In the genomic region with DNA sequence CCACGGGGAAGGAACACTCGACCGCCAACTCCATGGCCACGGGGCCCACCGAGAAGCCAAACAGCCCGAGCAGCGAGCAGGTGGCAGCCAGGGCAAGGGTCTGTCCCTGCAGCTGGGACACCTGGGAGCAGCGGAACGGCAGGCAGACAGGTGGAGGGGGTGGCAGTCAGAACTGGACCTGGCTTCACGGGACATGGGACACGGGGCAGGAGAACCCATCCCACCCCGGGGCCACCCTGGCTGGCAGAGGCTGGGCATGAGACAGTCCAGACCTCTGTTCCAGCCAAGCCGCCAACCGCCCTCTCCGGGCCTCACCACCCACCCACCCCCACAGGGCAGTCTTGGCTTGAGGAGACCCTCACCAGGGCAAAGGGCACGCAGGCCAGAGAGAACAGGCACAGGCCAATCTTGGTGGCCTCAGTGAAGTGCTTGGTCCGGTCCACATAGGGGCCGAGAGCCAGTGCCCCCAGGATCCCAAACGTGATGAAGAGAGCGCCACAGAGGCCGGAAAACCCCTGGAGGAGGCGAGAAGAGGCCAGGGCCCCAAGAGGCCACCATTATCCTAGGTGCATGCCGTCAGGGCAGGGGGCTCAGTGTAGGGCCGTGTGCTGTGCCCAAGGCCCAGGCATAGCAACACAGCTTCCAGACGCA, we compare ENCODE assay signal across 19 cellular contexts. TPM values are rescaled to one million over a fixed set of nuclear protein-coding genes. Genes with fewer than 3 reads are reported as not detected.
DNase-seq lines count a peak whose midpoint lies in the region; ATAC-seq, FAIRE-seq and TF ChIP-seq lines count a peak whose summit lies in the region.
"Had no signal": no experiment of that assay in that cellular context is flagged by ENCODE, and none has a peak within 500 bp of the region (broad histone marks: within the 10 kb centered on the region; RNA-seq: fewer than 3 reads in every experiment).

No MANE protein-coding gene starts in this region.

- H3K27ac ChIP-seq in BLaER1, result peak overlapping the region; percentile 39
- H3K27ac ChIP-seq in DOHH2 (ENCODE audit: low read depth, low read length), result no peak overlapping the region
- no peak overlapping the region for H3K27ac ChIP-seq in astrocyte (ENCODE audit: low read depth, low read length)
- no peak overlapping the region for H3K27ac ChIP-seq in neural progenitor cell
- peak overlapping the region in 3 of 59 donors; percentile 4 to 57 (median 6) for H3K27ac ChIP-seq in dorsolateral prefrontal cortex
- H3K27ac ChIP-seq: thoracic aorta had no signal

- no peak for ATAC-seq in GM19455 (IDR thresholded peaks at IDR 0.05; ENCODE audit: unreplicated experiment)
- ATAC-seq in HG03175 (IDR thresholded peaks at IDR 0.05; ENCODE audit: unreplicated experiment), result no peak

- intact Hi-C loops in dorsolateral prefrontal cortex (cut with DNase I), result no loop called here

- TF ChIP-seq CTCF in DOHH2 (IDR thresholded peaks at IDR 0.05; ENCODE audit: low read depth, low read length, poor library complexity, severe bottlenecking), result no peak
- TF ChIP-seq CTCF in astrocyte (IDR thresholded peaks at IDR 0.05; ENCODE audit: insufficient read depth, low read depth, low read length), result no peak
- TF ChIP-seq CTCF in neural progenitor cell (IDR thresholded peaks at IDR 0.05), result no peak
- no peak for TF ChIP-seq CTCF in dorsolateral prefrontal cortex (IDR thresholded peaks at IDR 0.05 in 54 of 56, conservative IDR thresholded peaks at IDR 0.05 in 2 of 56; ENCODE audit: low read depth in 1 of 56, partially characterized antibody in 56 of 56)

- H4K20me1 ChIP-seq in BLaER1 (no peaks in the 10 kb centered on the region), DOHH2 (ENCODE audit: control insufficient read depth, insufficient read depth, low read depth, low read length) (no peaks in the 10 kb centered on the region), astrocyte (ENCODE audit: insufficient read depth, low read length) (no peaks in the 10 kb centered on the region), neural progenitor cell (ENCODE audit: low read depth) (no peaks in the 10 kb centered on the region)

- no peaks in the 10 kb centered on the region for H3K9me2 ChIP-seq in DOHH2 (replicated peaks; ENCODE audit: control insufficient read depth, low read length)

- H3K9ac ChIP-seq in BLaER1, result no peak overlapping the region
- no peak overlapping the region for H3K9ac ChIP-seq in astrocyte (ENCODE audit: low read length)
- no peak overlapping the region for H3K9ac ChIP-seq in neural progenitor cell

- H3K79me2 ChIP-seq in DOHH2 (ENCODE audit: control insufficient read depth, low read length), result no peaks in the 10 kb centered on the region
- H3K79me2 ChIP-seq in astrocyte (ENCODE audit: insufficient read depth, low read length), result no peaks in the 10 kb centered on the region
- H3K79me2 ChIP-seq in neural progenitor cell (ENCODE audit: low read depth), result no peaks in the 10 kb centered on the region

- H3K9me3 Mint-ChIP-seq in astrocyte (ENCODE audit: unreplicated experiment) (no peaks in the 10 kb centered on the region), neural progenitor cell (peaks cover 3% of the 10 kb centered on the region)
- H3K9me3 Mint-ChIP-seq: activated B cell treated with CpG ODN at 0.5 μM for 24 hours had no signal

- H3K9me3 ChIP-seq in BLaER1 (no peaks in the 10 kb centered on the region), DOHH2 (ENCODE audit: control insufficient read depth, insufficient read depth, low read length) (no peaks in the 10 kb centered on the region), astrocyte (ENCODE audit: insufficient read depth, low read depth, low read length) (no peaks in the 10 kb centered on the region), neural progenitor cell (ENCODE audit: low read depth) (no peaks in the 10 kb centered on the region)
- H3K9me3 ChIP-seq: thoracic aorta had no signal

- no peak overlapping the region for H3K4me3 ChIP-seq in BLaER1
- H3K4me3 ChIP-seq in DOHH2 (ENCODE audit: low read length), result no peak overlapping the region
- no peak overlapping the region for H3K4me3 ChIP-seq in astrocyte (ENCODE audit: insufficient read depth, low read depth, low read length)
- H3K4me3 ChIP-seq in neural progenitor cell, result no peak overlapping the region
- no peak overlapping the region for H3K4me3 ChIP-seq in dorsolateral prefrontal cortex
- H3K4me3 ChIP-seq: thoracic aorta had no signal

- H3K4me2 ChIP-seq in BLaER1 (peak overlapping the region; percentile 44), DOHH2 (ENCODE audit: low read length) (peak overlapping the region; percentile 16; the same call in 1 of the 2 replicates), astrocyte (ENCODE audit: low read length) (no peak overlapping the region), neural progenitor cell (no peak overlapping the region)

- H3K27me3 Mint-ChIP-seq in astrocyte (ENCODE audit: low read depth, unreplicated experiment) (peaks cover 3% of the 10 kb centered on the region), neural progenitor cell (ENCODE audit: insufficient read depth, low read depth) (peaks cover 10% of the 10 kb centered on the region)

- H2AFZ ChIP-seq in astrocyte (ENCODE audit: low read depth, low read length) (no peak overlapping the region), neural progenitor cell (replicated peaks) (no peak overlapping the region)

- peaks cover 19% of the 10 kb centered on the region for H3K4me1 Mint-ChIP-seq in astrocyte (ENCODE audit: low read depth, unreplicated experiment)
- peaks cover 9% of the 10 kb centered on the region for H3K4me1 Mint-ChIP-seq in neural progenitor cell

- H3K4me3 Mint-ChIP-seq in astrocyte (ENCODE audit: unreplicated experiment), result no peak overlapping the region
- no peak overlapping the region for H3K4me3 Mint-ChIP-seq in neural progenitor cell
- H3K4me3 Mint-ChIP-seq: activated B cell treated with CpG ODN at 0.5 μM for 24 hours; activated CD8-positive, alpha-beta T cell treated with anti-CD3 and anti-CD28 coated beads, Interleukin-2, amount 10 ng/mL, durations not matched to agents 7 days and 5 days had no signal

- H3F3A ChIP-seq in DOHH2 (ENCODE audit: control insufficient read depth, insufficient read depth) (no peaks in the 10 kb centered on the region), neural progenitor cell (ENCODE audit: low read depth) (peaks cover 4% of the 10 kb centered on the region)

- no peak for FAIRE-seq in astrocyte (lab: Jason Lieb, UNC)
- FAIRE-seq: frontal cortex, GM18507 had no signal

- H3K27ac Mint-ChIP-seq in astrocyte (ENCODE audit: unreplicated experiment) (peak overlapping the region; percentile 26), neural progenitor cell (peak overlapping the region; percentile 33)
- H3K27ac Mint-ChIP-seq: activated B cell treated with CpG ODN at 0.5 μM for 24 hours; activated CD8-positive, alpha-beta T cell treated with anti-CD3 and anti-CD28 coated beads, Interleukin-2, amount 10 ng/mL, durations not matched to agents 7 days and 5 days had no signal

- H3K4me1 ChIP-seq in BLaER1 (peaks cover 38% of the 10 kb centered on the region), DOHH2 (ENCODE audit: control insufficient read depth, low read length) (peaks cover 35% of the 10 kb centered on the region), astrocyte (ENCODE audit: insufficient read depth, low read length) (peaks cover 23% of the 10 kb centered on the region), neural progenitor cell (peaks cover 8% of the 10 kb centered on the region)

- no peaks in the 10 kb centered on the region for H3K36me3 ChIP-seq in BLaER1
- H3K36me3 ChIP-seq in DOHH2 (ENCODE audit: control insufficient read depth, low read length), result no peaks in the 10 kb centered on the region
- H3K36me3 ChIP-seq in astrocyte (ENCODE audit: insufficient read depth, low read length), result no peaks in the 10 kb centered on the region
- H3K36me3 ChIP-seq in neural progenitor cell, result no peaks in the 10 kb centered on the region
- H3K36me3 ChIP-seq: thoracic aorta had no signal

- H3K36me3 Mint-ChIP-seq in astrocyte (ENCODE audit: low read depth, unreplicated experiment), result peaks cover 4% of the 10 kb centered on the region
- no peaks in the 10 kb centered on the region for H3K36me3 Mint-ChIP-seq in neural progenitor cell

- no peaks in the 10 kb centered on the region for H3K27me3 ChIP-seq in BLaER1
- H3K27me3 ChIP-seq in DOHH2 (ENCODE audit: control insufficient read depth, low read length), result no peaks in the 10 kb centered on the region
- no peaks in the 10 kb centered on the region for H3K27me3 ChIP-seq in astrocyte (ENCODE audit: insufficient read depth, low read length)
- H3K27me3 ChIP-seq in neural progenitor cell, result peaks cover 10% of the 10 kb centered on the region
- H3K27me3 ChIP-seq in dorsolateral prefrontal cortex, result no peaks in the 10 kb centered on the region

- no peak for DNase-seq in astrocyte (ENCODE audit: low read depth)
- no peak for DNase-seq in neural progenitor cell (ENCODE audit: low spot score)
- DNase-seq in dorsolateral prefrontal cortex, result no peak
- DNase-seq: activated T-cell treated with anti-CD3 and anti-CD28 coated beads, Interleukin-2, amount 50 U/mL, for 1 hour; NCI-H2227 treated with DMSO at 0.1 percent for 48 hours; NCI-H748 treated with DMSO at 0.1 percent for 48 hours; SHP77 treated with DMSO at 0.1 percent for 48 hours had no signal

RNA-seq across cellular contexts. Expression of a gene that starts 5.6 kb away (rescaled TPM):
- total RNA-seq in astrocyte (6.2 and 9.2 TPM in 2 replicates), neural progenitor cell (ENCODE audit: low replicate concordance) (1.9 and 3.4 TPM in 2 replicates), dorsolateral prefrontal cortex (10 to 100 TPM in 10 of 120 experiments, 1 to 10 TPM in 110; 2.7 to 12.4 (median 5.8) TPM)
- total RNA-seq: OCI-LY7 had no signal

RNA-seq across cellular contexts. Expression of a gene that starts 9.0 kb away (rescaled TPM):
- 17.5 and 21.9 TPM in 2 replicates for total RNA-seq in astrocyte
- 0.21 and 10.0 TPM in 2 replicates for total RNA-seq in neural progenitor cell (ENCODE audit: low replicate concordance)
- total RNA-seq in dorsolateral prefrontal cortex, result 10 to 100 TPM in 92 of 120 experiments, 1 to 10 TPM in 28; 5.0 to 32.6 (median 13.8) TPM

RNA-seq across cellular contexts. Expression of a gene that starts 9.3 kb away (rescaled TPM):
- total RNA-seq in astrocyte (255 and 263 TPM in 2 replicates), neural progenitor cell (ENCODE audit: low replicate concordance) (95.1 and 114 TPM in 2 replicates), dorsolateral prefrontal cortex (100 to 1,000 TPM; 167 to 373 (median 261) TPM)

RNA-seq across cellular contexts. Expression of a gene that starts 22.3 kb away (rescaled TPM):
- total RNA-seq in astrocyte, result 61.1 and 65.7 TPM in 2 replicates
- 44.7 and 59.1 TPM in 2 replicates for total RNA-seq in neural progenitor cell (ENCODE audit: low replicate concordance)
- total RNA-seq in dorsolateral prefrontal cortex, result 10 to 100 TPM; 32.0 to 54.7 (median 45.0) TPM

RNA-seq across cellular contexts. Expression of a gene that starts 58.0 kb away (rescaled TPM):
- total RNA-seq in astrocyte (2.8 and 3.7 TPM in 2 replicates), neural progenitor cell (ENCODE audit: low replicate concordance) (4.3 and 19.5 TPM in 2 replicates), dorsolateral prefrontal cortex (10 to 100 TPM in 116 of 120 experiments, 1 to 10 TPM in 4; 6.4 to 96.3 (median 26.0) TPM)
- total RNA-seq: Calu3, OCI-LY7, osteoblast had no signal

Comparison
In these comparisons a context has a peak if more than half of its experiments do, and no peak if none do; other contexts are left out.
1. H3K4me2 ChIP-seq: peak in BLaER1 (single experiment) and DOHH2 (single experiment); none in astrocyte (single experiment) and neural progenitor cell (single experiment).